22 cellular contexts compared by ENCODE assay signal in genomic region chr12:26032290-26032689, GRCh38.
"Had no signal": no experiment of that assay in that cellular context is flagged by ENCODE, and none has a peak within 500 bp of the region (broad histone marks: within the 10 kb centered on the region; RNA-seq: fewer than 3 reads in every experiment).

No MANE protein-coding gene starts in this region.

- H3K36me3 ChIP-seq: cardiac muscle cell, ovary, right atrium auricular region, tibial artery had no signal

- H3K9me3 Mint-ChIP-seq: activated naive CD4-positive, alpha-beta T cell treated with anti-CD3 and anti-CD28 coated beads for 36 hours; activated T-cell treated with anti-CD3 and anti-CD28 coated beads, Interleukin-2, amount 50 U/mL, for 72 hours; natural killer cell; stimulated activated naive CD8-positive, alpha-beta T cell treated with anti-CD3 and anti-CD28 coated beads, Interleukin-15, Interleukin-2, amounts not matched to agents 100 ng/mL and 50 ng/mL, for 24 hours had no signal

- H3K36me3 Mint-ChIP-seq: natural killer cell had no signal

- H3K27ac ChIP-seq: cardiac muscle cell, ovary, psoas muscle, right atrium auricular region had no signal

- H3K4me3 Mint-ChIP-seq: activated naive CD4-positive, alpha-beta T cell treated with anti-CD3 and anti-CD28 coated beads for 36 hours; activated T-cell treated with anti-CD3 and anti-CD28 coated beads, Interleukin-2, amount 50 U/mL, for 72 hours; natural killer cell; stimulated activated naive CD8-positive, alpha-beta T cell treated with anti-CD3 and anti-CD28 coated beads, Interleukin-15, Interleukin-2, amounts not matched to agents 100 ng/mL and 50 ng/mL, for 24 hours had no signal

- H3K27me3 Mint-ChIP-seq: stimulated activated naive CD8-positive, alpha-beta T cell treated with anti-CD3 and anti-CD28 coated beads, Interleukin-15, Interleukin-2, amounts not matched to agents 100 ng/mL and 50 ng/mL, for 24 hours had no signal

- DNase-seq: activated CD4-positive, alpha-beta T cell treated with anti-CD3 and anti-CD28 coated beads for 4 hours; activated CD4-positive, alpha-beta T cell treated with anti-CD3 and anti-CD28 coated beads, Interleukin-2, amount 50 U/mL, for 48 hours; activated CD4-positive, CD25-positive, alpha-beta regulatory T cell; activated effector memory CD4-positive, alpha-beta T cell treated with Interleukin-2 at 50 U/mL for 16 hours; activated naive CD4-positive, alpha-beta T cell treated with anti-CD3 and anti-CD28 coated beads for 36 hours; activated T-cell treated with anti-CD3 and anti-CD28 coated beads, Interleukin-2, amount 50 U/mL, for 72 hours; body of pancreas; effector CD4-positive, alpha-beta T cell; erythroblast; hippocampal formation; left ventricle myocardium superior; mammary epithelial cell; midbrain; natural killer cell; ovary; psoas muscle; stimulated activated CD4-positive, alpha-beta T cell treated with anti-CD3 and anti-CD28 coated beads, Interleukin-4, amount 100 ng/mL, for 4 hours; T-helper 9 cell; tibial artery had no signal

- H3K27ac Mint-ChIP-seq: activated naive CD4-positive, alpha-beta T cell treated with anti-CD3 and anti-CD28 coated beads for 36 hours; activated T-cell treated with anti-CD3 and anti-CD28 coated beads, Interleukin-2, amount 50 U/mL, for 72 hours; natural killer cell; stimulated activated naive CD8-positive, alpha-beta T cell treated with anti-CD3 and anti-CD28 coated beads, Interleukin-15, Interleukin-2, amounts not matched to agents 100 ng/mL and 50 ng/mL, for 24 hours had no signal

- H3K9me3 ChIP-seq: body of pancreas, ovary, psoas muscle, right atrium auricular region, tibial artery had no signal

- H3K4me1 Mint-ChIP-seq: natural killer cell had no signal

- ATAC-seq: activated T-cell treated with anti-CD3 and anti-CD28 coated beads, Interleukin-2, amount 50 U/mL, for 72 hours; body of pancreas; left ventricle myocardium superior; natural killer cell; psoas muscle had no signal

- H3K4me3 ChIP-seq: body of pancreas, cardiac muscle cell, ovary, psoas muscle, right atrium auricular region, tibial artery had no signal

- H3K27me3 ChIP-seq: body of pancreas, cardiac muscle cell, ovary, right atrium auricular region, tibial artery had no signal
